Comparison of ENCODE assay signal across 28 cellular contexts in genomic region chr10:80032503-80032902, GRCh38.
"Had no signal": no experiment of that assay in that cellular context is flagged by ENCODE, and none has a peak within 500 bp of the region (broad histone marks: within the 10 kb centered on the region; RNA-seq: fewer than 3 reads in every experiment).

No MANE protein-coding gene starts in this region.

- H3K27me3 Mint-ChIP-seq: stimulated activated memory B cell treated with anti-CD40 and anti-IgM and Interleukin-4, amounts not matched to agents 10 μg/mL and 1 μg/mL and 100 μg/mL, for 72 hours; stimulated activated naive B cell treated with anti-CD40 and anti-IgM and Interleukin-4, amounts not matched to agents 10 μg/mL and 1 μg/mL and 100 μg/mL, for 72 hours; stimulated activated naive CD8-positive, alpha-beta T cell treated with anti-CD3 and anti-CD28 coated beads, Interleukin-15, amount 100 ng/mL, for 72 hours; stimulated activated naive CD8-positive, alpha-beta T cell treated with anti-CD3 and anti-CD28 coated beads, Interleukin-15, Interleukin-2, amounts not matched to agents 100 ng/mL and 50 ng/mL, for 24 hours; type B pancreatic cell had no signal

- H3K36me3 Mint-ChIP-seq: stimulated activated effector memory CD8-positive, alpha-beta T cell treated with anti-CD3 and anti-CD28 coated beads, Interleukin-12 subunit alpha, Interleukin-12 subunit beta, amount 100 ng/mL, for 72 hours; stimulated activated memory B cell treated with anti-CD40 and anti-IgM and Interleukin-4, amounts not matched to agents 10 μg/mL and 1 μg/mL and 100 μg/mL, for 72 hours; stimulated activated naive B cell treated with anti-CD40 and anti-IgM and Interleukin-4, amounts not matched to agents 10 μg/mL and 1 μg/mL and 100 μg/mL, for 72 hours; type B pancreatic cell had no signal

- H3K9me3 ChIP-seq: stomach, suprapubic skin, testis, thoracic aorta, thyroid gland, tibial artery, tibial nerve, transverse colon, upper lobe of left lung, upper lobe of right lung, uterus, vagina had no signal

- ATAC-seq: stimulated activated effector memory CD8-positive, alpha-beta T cell treated with anti-CD3 and anti-CD28 coated beads, Interleukin-12 subunit alpha, Interleukin-12 subunit beta, amount 100 ng/mL, for 72 hours; stimulated activated memory B cell treated with anti-CD40 and anti-IgM and Interleukin-4, amounts not matched to agents 10 μg/mL and 1 μg/mL and 100 μg/mL, for 72 hours; stimulated activated naive B cell treated with anti-CD40 and anti-IgM and Interleukin-4, amounts not matched to agents 10 μg/mL and 1 μg/mL and 100 μg/mL, for 72 hours; stimulated activated naive CD8-positive, alpha-beta T cell treated with anti-CD3 and anti-CD28 coated beads, Interleukin-15, amount 100 ng/mL, for 72 hours; stimulated activated naive CD8-positive, alpha-beta T cell treated with anti-CD3 and anti-CD28 coated beads, Interleukin-15, Interleukin-2, amounts not matched to agents 100 U/mL and 50 U/mL, for 24 hours; upper lobe of right lung had no signal

- H3K27ac ChIP-seq: stomach, suprapubic skin, testis, thoracic aorta, thyroid gland, tibial artery, tibial nerve, transverse colon, upper lobe of left lung, upper lobe of right lung, uterus, vagina had no signal

- H3K27me3 ChIP-seq: stomach, suprapubic skin, testis, thyroid gland, tibial artery, tibial nerve, transverse colon, upper lobe of left lung, upper lobe of right lung, uterus, vagina had no signal

- H3K27ac Mint-ChIP-seq: stimulated activated effector memory CD8-positive, alpha-beta T cell treated with anti-CD3 and anti-CD28 coated beads, Interleukin-12 subunit alpha, Interleukin-12 subunit beta, amount 100 ng/mL, for 72 hours; stimulated activated memory B cell treated with anti-CD40 and anti-IgM and Interleukin-4, amounts not matched to agents 10 μg/mL and 1 μg/mL and 100 μg/mL, for 72 hours; stimulated activated naive B cell treated with anti-CD40 and anti-IgM and Interleukin-4, amounts not matched to agents 10 μg/mL and 1 μg/mL and 100 μg/mL, for 72 hours; stimulated activated naive CD8-positive, alpha-beta T cell treated with anti-CD3 and anti-CD28 coated beads, Interleukin-15, amount 100 ng/mL, for 72 hours; stimulated activated naive CD8-positive, alpha-beta T cell treated with anti-CD3 and anti-CD28 coated beads, Interleukin-15, Interleukin-2, amounts not matched to agents 100 ng/mL and 50 ng/mL, for 24 hours; type B pancreatic cell had no signal

- H3K4me1 Mint-ChIP-seq: stimulated activated naive B cell treated with anti-CD40 and anti-IgM and Interleukin-4, amounts not matched to agents 10 μg/mL and 1 μg/mL and 100 μg/mL, for 72 hours had no signal

- H3K4me3 ChIP-seq: stomach, suprapubic skin, testis, thoracic aorta, thyroid gland, tibial artery, tibial nerve, transverse colon, upper lobe of left lung, upper lobe of right lung, uterus, vagina had no signal

- H3K36me3 ChIP-seq: stomach, suprapubic skin, thoracic aorta, thyroid gland, tibial artery, tibial nerve, transverse colon, upper lobe of left lung, upper lobe of right lung, uterus, vagina had no signal

- H3K4me3 Mint-ChIP-seq: stimulated activated effector memory CD8-positive, alpha-beta T cell treated with anti-CD3 and anti-CD28 coated beads, Interleukin-12 subunit alpha, Interleukin-12 subunit beta, amount 100 ng/mL, for 72 hours; stimulated activated memory B cell treated with anti-CD40 and anti-IgM and Interleukin-4, amounts not matched to agents 10 μg/mL and 1 μg/mL and 100 μg/mL, for 72 hours; stimulated activated naive B cell treated with anti-CD40 and anti-IgM and Interleukin-4, amounts not matched to agents 10 μg/mL and 1 μg/mL and 100 μg/mL, for 72 hours; stimulated activated naive CD8-positive, alpha-beta T cell treated with anti-CD3 and anti-CD28 coated beads, Interleukin-15, amount 100 ng/mL, for 72 hours; stimulated activated naive CD8-positive, alpha-beta T cell treated with anti-CD3 and anti-CD28 coated beads, Interleukin-15, Interleukin-2, amounts not matched to agents 100 ng/mL and 50 ng/mL, for 24 hours; type B pancreatic cell had no signal

- DNase-seq: stimulated activated CD4-positive, alpha-beta T cell treated with anti-CD3 and anti-CD28 coated beads, Interleukin-2, amount 100 ng/mL, for 48 hours; stimulated activated CD4-positive, alpha-beta T cell treated with anti-CD3 and anti-CD28 coated beads, Interleukin-4, amount 100 ng/mL, for 1 hour; stimulated activated CD4-positive, alpha-beta T cell treated with anti-CD3 and anti-CD28 coated beads, Interleukin-4, amount 100 ng/mL, for 24 hours; stimulated activated CD4-positive, alpha-beta T cell treated with anti-CD3 and anti-CD28 coated beads, Interleukin-4, amount 100 ng/mL, for 4 hours; stimulated activated CD8-positive, alpha-beta memory T cell treated with anti-CD3 and anti-CD28 coated beads, Interleukin-4, amount 100 ng/mL, for 48 hours; stimulated activated naive B cell treated with anti-CD40 and anti-IgM and Interleukin-4, amounts not matched to agents 10 μg/mL and 1 μg/mL and 100 μg/mL, for 72 hours; stimulated activated naive CD4-positive, alpha-beta T cell; stimulated activated naive CD4-positive, alpha-beta T cell treated with Interleukin-2 at 50 U/mL for 16 hours; stimulated activated naive CD8-positive, alpha-beta T cell treated with anti-CD3 and anti-CD28 coated beads, Interleukin-15, amount 100 ng/mL, for 72 hours; stimulated activated naive CD8-positive, alpha-beta T cell treated with anti-CD3 and anti-CD28 coated beads, Interleukin-15, Interleukin-2, amounts not matched to agents 100 U/mL and 50 U/mL, for 24 hours; stomach; substantia nigra; testis; thyroid gland; tibial artery; transverse colon; upper lobe of left lung; upper lobe of right lung; uterus had no signal

- H3K4me1 ChIP-seq: stomach, suprapubic skin, testis, thyroid gland, tibial artery, tibial nerve, transverse colon, upper lobe of left lung, upper lobe of right lung, uterus, vagina had no signal

- FAIRE-seq: urothelium cell line had no signal

- H3K9me3 Mint-ChIP-seq: stimulated activated effector memory CD8-positive, alpha-beta T cell treated with anti-CD3 and anti-CD28 coated beads, Interleukin-12 subunit alpha, Interleukin-12 subunit beta, amount 100 ng/mL, for 72 hours; stimulated activated memory B cell treated with anti-CD40 and anti-IgM and Interleukin-4, amounts not matched to agents 10 μg/mL and 1 μg/mL and 100 μg/mL, for 72 hours; stimulated activated naive B cell treated with anti-CD40 and anti-IgM and Interleukin-4, amounts not matched to agents 10 μg/mL and 1 μg/mL and 100 μg/mL, for 72 hours; stimulated activated naive CD8-positive, alpha-beta T cell treated with anti-CD3 and anti-CD28 coated beads, Interleukin-15, amount 100 ng/mL, for 72 hours; stimulated activated naive CD8-positive, alpha-beta T cell treated with anti-CD3 and anti-CD28 coated beads, Interleukin-15, Interleukin-2, amounts not matched to agents 100 ng/mL and 50 ng/mL, for 24 hours; type B pancreatic cell had no signal
